In the genomic region with DNA sequence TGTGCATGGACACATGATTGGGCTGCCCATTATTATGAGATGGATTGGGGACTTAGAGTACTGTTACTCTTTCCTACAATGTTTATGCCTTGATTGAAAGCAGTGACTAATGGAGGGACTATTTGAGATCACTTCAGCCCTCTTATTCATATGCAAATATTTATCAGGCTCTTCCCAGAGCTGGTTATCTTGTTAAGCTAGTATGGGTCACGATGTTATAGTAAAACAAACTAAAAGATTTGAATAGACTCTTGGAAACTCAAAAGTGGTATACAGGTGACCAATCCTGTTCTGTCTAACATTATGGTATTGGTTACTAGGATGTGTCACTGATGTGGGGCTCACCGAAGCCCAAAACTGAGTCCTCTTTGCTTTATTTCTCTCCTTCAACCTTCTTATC, we compare ENCODE assay signal across 25 cellular contexts.
"Had no signal": no experiment of that assay in that cellular context is flagged by ENCODE, and none has a peak within 500 bp of the region (broad histone marks: within the 10 kb centered on the region; RNA-seq: fewer than 3 reads in every experiment).

No MANE protein-coding gene starts in this region.

- H3K4me1 Mint-ChIP-seq: natural killer cell; stimulated activated memory B cell treated with anti-CD40 and anti-IgM and Interleukin-4, amounts not matched to agents 10 μg/mL and 1 μg/mL and 100 μg/mL, for 72 hours had no signal

- H2AFZ ChIP-seq: hepatocyte had no signal

- H3K27ac Mint-ChIP-seq: natural killer cell; stimulated activated memory B cell treated with anti-CD40 and anti-IgM and Interleukin-4, amounts not matched to agents 10 μg/mL and 1 μg/mL and 100 μg/mL, for 72 hours; stimulated activated naive CD8-positive, alpha-beta T cell treated with anti-CD3 and anti-CD28 coated beads, Interleukin-15, Interleukin-2, amounts not matched to agents 100 ng/mL and 50 ng/mL, for 24 hours had no signal

- H3K4me2 ChIP-seq: hepatocyte had no signal

- DNase-seq: dorsolateral prefrontal cortex; effector CD4-positive, alpha-beta T cell; foreskin keratinocyte; heart left ventricle; left cardiac atrium; left ventricle myocardium superior; lower lobe of right lung; natural killer cell; occipital lobe; ovary; posterior cingulate gyrus; psoas muscle; right cardiac atrium; sigmoid colon; stimulated activated CD4-positive, alpha-beta T cell treated with anti-CD3 and anti-CD28 coated beads, Interleukin-2, amount 100 ng/mL, for 24 hours; stimulated activated CD4-positive, alpha-beta T cell treated with anti-CD3 and anti-CD28 coated beads, Interleukin-4, amount 100 ng/mL, for 24 hours; upper lobe of left lung had no signal

- H3K9me3 ChIP-seq: gastroesophageal sphincter, lower lobe of right lung, ovary, psoas muscle, sigmoid colon, thoracic aorta had no signal

- H3K79me2 ChIP-seq: hepatocyte had no signal

- H3K36me3 ChIP-seq: gastroesophageal sphincter, heart left ventricle, lower lobe of right lung, ovary, sigmoid colon, thoracic aorta, tibial nerve, upper lobe of left lung had no signal

- H3K27me3 Mint-ChIP-seq: stimulated activated naive CD8-positive, alpha-beta T cell treated with anti-CD3 and anti-CD28 coated beads, Interleukin-15, Interleukin-2, amounts not matched to agents 100 ng/mL and 50 ng/mL, for 24 hours had no signal

- H3K27ac ChIP-seq: dorsolateral prefrontal cortex, epithelial cell of prostate, foreskin keratinocyte, gastroesophageal sphincter, heart left ventricle, hepatocyte, lower lobe of right lung, ovary, psoas muscle, sigmoid colon, thoracic aorta, tibial nerve, upper lobe of left lung had no signal

- H3K4me1 ChIP-seq: foreskin keratinocyte, gastroesophageal sphincter, heart left ventricle, lower lobe of right lung, psoas muscle, tibial nerve, upper lobe of left lung had no signal

- H3K27me3 ChIP-seq: foreskin keratinocyte, gastroesophageal sphincter, hepatocyte, ovary, sigmoid colon, tibial nerve, upper lobe of left lung had no signal

- ATAC-seq: esophagus mucosa; foreskin keratinocyte; gastroesophageal sphincter; heart left ventricle; left cardiac atrium; left ventricle myocardium superior; lower lobe of right lung; natural killer cell; psoas muscle; right cardiac atrium; stimulated activated memory B cell treated with anti-CD40 and anti-IgM and Interleukin-4, amounts not matched to agents 10 μg/mL and 1 μg/mL and 100 μg/mL, for 72 hours had no signal

- H3K4me3 Mint-ChIP-seq: natural killer cell; stimulated activated memory B cell treated with anti-CD40 and anti-IgM and Interleukin-4, amounts not matched to agents 10 μg/mL and 1 μg/mL and 100 μg/mL, for 72 hours; stimulated activated naive CD8-positive, alpha-beta T cell treated with anti-CD3 and anti-CD28 coated beads, Interleukin-15, Interleukin-2, amounts not matched to agents 100 ng/mL and 50 ng/mL, for 24 hours had no signal

- H3K4me3 ChIP-seq: dorsolateral prefrontal cortex, gastroesophageal sphincter, heart left ventricle, hepatocyte, lower lobe of right lung, ovary, psoas muscle, sigmoid colon, thoracic aorta, tibial nerve, upper lobe of left lung had no signal
